ENCODE assay signal across 15 cellular contexts in genomic region chr10:132630666-132631347, GRCh38.
DNase-seq lines count a peak whose midpoint lies in the region; ATAC-seq, FAIRE-seq and TF ChIP-seq lines count a peak whose summit lies in the region.
"Had no signal": no experiment of that assay in that cellular context is flagged by ENCODE, and none has a peak within 500 bp of the region (broad histone marks: within the 10 kb centered on the region; RNA-seq: fewer than 3 reads in every experiment).

No MANE protein-coding gene starts in this region.

- no peaks in the 10 kb centered on the region for H3K79me2 ChIP-seq in HepG2 (ENCODE audit: insufficient read depth, low read length)

- TF ChIP-seq CTCF in right lobe of liver (IDR thresholded peaks at IDR 0.05) (no peak), HepG2 (CRISPR knock-in tag; IDR thresholded peaks at IDR 0.05) (no peak), prostate gland (IDR thresholded peaks at IDR 0.05) (no peak)

- no peak overlapping the region for H3K4me2 ChIP-seq in HepG2 (ENCODE audit: low read depth, low read length)
- H3K4me2 ChIP-seq: A549 had no signal

- ATAC-seq in right lobe of liver (peak; percentile 32 to 38 (median 38)), HepG2 (no peak; the same call in 2 of the 3 replicates), aorta (ENCODE audit: low FRiP score) (peak; percentile 92), GM18498 (IDR thresholded peaks at IDR 0.05; ENCODE audit: unreplicated experiment) (no peak)
- ATAC-seq: A549 had no signal

- DNase-seq in right lobe of liver (peak; percentile 17 to 58 (median 39)), HepG2 (ENCODE audit: low spot score) (no peak), hepatic stellate cell (ENCODE audit: low spot score) (peak; percentile 73), prostate gland (ENCODE audit: low spot score) (no peak), aorta (peak; percentile 91 to 94), HK-2 (ENCODE audit: unreplicated experiment) (no peak), NCI-H345 treated with DMSO at 0.1 percent for 48 hours (lab: John Stamatoyannopoulos, UW; ENCODE audit: unreplicated experiment) (no peak)
- DNase-seq: activated naive CD8-positive, alpha-beta T cell treated with anti-CD3 and anti-CD28 coated beads for 36 hours; effector CD8-positive, alpha-beta T cell; Karpas-422; NCI-H2029; stimulated activated CD4-positive, alpha-beta T cell treated with anti-CD3 and anti-CD28 coated beads, Interleukin-1b, Interleukin-23, amount 100 ng/mL, for 48 hours had no signal

- no peak for FAIRE-seq in HepG2 (lab: Jason Lieb, UNC)
- FAIRE-seq: A549, GM12892 had no signal

- POLR2A ChIA-PET in HepG2 (lab: Yijun Ruan, JAX), result no interaction called here

- BruUV-seq in HepG2 (replicated peaks; lab: Mats Ljungman, UMichigan), result no TSS peak

- CTCF ChIA-PET in HepG2 (lab: Yijun Ruan, JAX; ENCODE audit: low intra/inter-chr PET ratio, low total read pairs), result no interaction called here

- H3K36me3 ChIP-seq in right lobe of liver (no peaks in the 10 kb centered on the region), HepG2 (replicated peaks in 1 of 2; ENCODE audit: control insufficient read depth in 1 of 2, insufficient read depth in 2 of 2, low read length in 2 of 2) (no peaks in the 10 kb centered on the region), prostate gland (no peaks in the 10 kb centered on the region), aorta (ENCODE audit: control insufficient read depth in 1 of 2, insufficient read depth in 2 of 2, low read length in 1 of 2) (no peaks in the 10 kb centered on the region)

- no peak overlapping the region for H2AFZ ChIP-seq in HepG2 (ENCODE audit: low read length)

- TF ChIP-seq EP300 in HepG2 (IDR thresholded peaks at IDR 0.05; ENCODE audit: low read depth in 2 of 2, low read length in 2 of 2) (no peak), HepG2 (CRISPR knock-in tag; IDR thresholded peaks at IDR 0.05; ENCODE audit: borderline replicate concordance) (no peak)

- H3K9me3 ChIP-seq in right lobe of liver (no peaks in the 10 kb centered on the region), HepG2 (ENCODE audit: low read length) (no peaks in the 10 kb centered on the region), prostate gland (no peaks in the 10 kb centered on the region), aorta (ENCODE audit: control insufficient read depth, low read length) (no peaks in the 10 kb centered on the region)
- H3K9me3 ChIP-seq: A549 had no signal

- no peak for TF ChIP-seq RAD21 in HepG2 (CRISPR knock-in tag; IDR thresholded peaks at IDR 0.05)

- WGBS in right lobe of liver (ENCODE audit: insufficient coverage, low coverage, low lambda C conversion rate, missing lambda C conversion rate), result no CpG with 5 or more reads among the region's 25 CpGs
- 95% methylated on average over 12 of the region's 25 CpGs for WGBS in HepG2 (ENCODE audit: low lambda C conversion rate)
- 85% methylated on average over 25 of the region's 25 CpGs for WGBS in prostate gland
- WGBS in aorta, 2 donors, result 45% methylated on average over 25 of the region's 25 CpGs

- H3K9ac ChIP-seq in HepG2 (ENCODE audit: insufficient read depth, low read depth, low read length), result no peak overlapping the region

- H3K4me3 ChIP-seq in right lobe of liver, result no peak overlapping the region
- no peak overlapping the region for H3K4me3 ChIP-seq in HepG2 (replicated peaks in 1 of 3; ENCODE audit: insufficient read depth in 1 of 3, low read depth in 2 of 3, low read length in 3 of 3)
- no peak overlapping the region for H3K4me3 ChIP-seq in prostate gland
- H3K4me3 ChIP-seq in aorta (ENCODE audit: low read length in 2 of 2), result no peak overlapping the region
- H3K4me3 ChIP-seq: A549 had no signal

- peaks cover 0 to 3% (median 0%) of the 10 kb centered on the region in 4 donors for H3K4me1 ChIP-seq in right lobe of liver
- no peaks in the 10 kb centered on the region for H3K4me1 ChIP-seq in HepG2 (ENCODE audit: insufficient read depth, low read length)
- H3K4me1 ChIP-seq in prostate gland (replicated peaks), result peaks cover 25% of the 10 kb centered on the region
- peaks cover 0 to 4% of the 10 kb centered on the region in 2 donors for H3K4me1 ChIP-seq in aorta (ENCODE audit: control insufficient read depth in 1 of 2, insufficient read depth in 2 of 2, low read length in 2 of 2)
- H3K4me1 ChIP-seq: A549 had no signal

- H3K27me3 ChIP-seq in right lobe of liver, result no peaks in the 10 kb centered on the region
- H3K27me3 ChIP-seq in HepG2 (ENCODE audit: control insufficient read depth in 1 of 2, insufficient read depth in 2 of 2, low read length in 2 of 2), result no peaks in the 10 kb centered on the region
- no peaks in the 10 kb centered on the region for H3K27me3 ChIP-seq in prostate gland (replicated peaks; ENCODE audit: insufficient read depth)
- H3K27me3 ChIP-seq in aorta (ENCODE audit: control insufficient read depth in 1 of 2, insufficient read depth in 2 of 2, low read length in 1 of 2), result no peaks in the 10 kb centered on the region

- in situ Hi-C loops in HepG2 (cut with HindIII; ENCODE audit: extremely low pct_ligation_motif_present, low pct_unique_long_range_greater_than_20kb), result loop anchor here (5.0 to 10.0 kb wide), 2 partner anchors 169 to 246 kb away; no protein-coding TSS in a partner anchor

- H3K27ac ChIP-seq in right lobe of liver, result peak overlapping the region; percentile 24 to 34 (median 26)
- no peak overlapping the region for H3K27ac ChIP-seq in HepG2 (ENCODE audit: extremely low read length, insufficient read depth, low read length)
- H3K27ac ChIP-seq in prostate gland, result peak overlapping the region; percentile 79 to 85
- peak overlapping the region; percentile 94 for H3K27ac ChIP-seq in aorta (ENCODE audit: low read depth in 1 of 2, low read length in 2 of 2)
- H3K27ac ChIP-seq: A549 had no signal

- intact Hi-C loops in right lobe of liver (cut with DNase I) (loop anchor here (5.0 to 10.0 kb wide), 2 partner anchors 169 to 246 kb away; no protein-coding TSS in a partner anchor), HepG2 (cut with micrococcal nuclease; ENCODE audit: unreplicated experiment) (no loop called here), prostate gland (cut with DNase I) (loop anchor here (5.0 kb wide), 1 partner anchor 44 kb away; no protein-coding TSS in a partner anchor), aorta (cut with DNase I) (loop anchor here (1.0 to 10.0 kb wide), 5 partner anchors 42 to 236 kb away; partner anchors contain the start of genes PWWP2B (in 2 of the 2) and INPP5A (in 1 of the 2))

- TF ChIP-seq POLR2A in right lobe of liver (IDR thresholded peaks at IDR 0.05) (no peak), HepG2 (IDR thresholded peaks at IDR 0.05; ENCODE audit: insufficient read depth in 1 of 2, low read depth in 2 of 2, low read length in 2 of 2) (no peak), prostate gland (IDR thresholded peaks at IDR 0.05) (no peak)

- H4K20me1 ChIP-seq in HepG2 (ENCODE audit: insufficient read depth, low read length), result no peaks in the 10 kb centered on the region

TF ChIP-seq in HepG2, 621 proteins besides CTCF, POLR2A, EP300 and RAD21 (continues in another document):
- no peak for TF ChIP-seq ZNF10 (CRISPR knock-in tag; IDR thresholded peaks at IDR 0.05; ENCODE audit: borderline replicate concordance, low read depth)

Comparison
In these comparisons a context has a peak if more than half of its experiments do, and no peak if none do; other contexts are left out.
1. ATAC-seq: peak in right lobe of liver (4 of 4) and aorta (single experiment); none in HepG2 (single experiment) and GM18498 (single experiment).
2. DNase-seq: peak in right lobe of liver (3 of 3), hepatic stellate cell (single experiment) and aorta (2 of 2); none in HepG2 (single experiment), prostate gland (single experiment), HK-2 (single experiment) and NCI-H345 treated with DMSO at 0.1 percent for 48 hours (single experiment).